ENCODE assay signal across 19 cellular contexts in genomic region chr13:62294210-62294609, GRCh38.
DNase-seq lines count a peak whose midpoint lies in the region; ATAC-seq, FAIRE-seq and TF ChIP-seq lines count a peak whose summit lies in the region.
"Had no signal": no experiment of that assay in that cellular context is flagged by ENCODE, and none has a peak within 500 bp of the region (broad histone marks: within the 10 kb centered on the region; RNA-seq: fewer than 3 reads in every experiment).

No MANE protein-coding gene starts in this region.

- H3K9me3 ChIP-seq in HepG2 (ENCODE audit: low read length), result no peaks in the 10 kb centered on the region
- H3K9me3 ChIP-seq in right lobe of liver, result no peaks in the 10 kb centered on the region
- H3K9me3 ChIP-seq in astrocyte (ENCODE audit: insufficient read depth, low read depth, low read length), result no peaks in the 10 kb centered on the region
- H3K9me3 ChIP-seq: SJSA1 had no signal

- H3K27me3 Mint-ChIP-seq in astrocyte (ENCODE audit: low read depth, unreplicated experiment), result no peaks in the 10 kb centered on the region
- H3K27me3 Mint-ChIP-seq in effector memory CD8-positive, alpha-beta T cell, result no peaks in the 10 kb centered on the region

- H3K4me1 ChIP-seq in HepG2 (ENCODE audit: insufficient read depth, low read length) (no peaks in the 10 kb centered on the region), right lobe of liver (no peaks in the 10 kb centered on the region), astrocyte (ENCODE audit: insufficient read depth, low read length) (no peaks in the 10 kb centered on the region)
- H3K4me1 ChIP-seq: SJSA1 had no signal

- POLR2A ChIA-PET in HepG2 (lab: Yijun Ruan, JAX), result no interaction called here

- CTCF ChIA-PET in HepG2 (lab: Yijun Ruan, JAX; ENCODE audit: low intra/inter-chr PET ratio, low total read pairs), result no interaction called here

- no peaks in the 10 kb centered on the region for H3K36me3 ChIP-seq in HepG2 (replicated peaks in 1 of 2; ENCODE audit: control insufficient read depth in 1 of 2, insufficient read depth in 2 of 2, low read length in 2 of 2)
- no peaks in the 10 kb centered on the region for H3K36me3 ChIP-seq in right lobe of liver
- H3K36me3 ChIP-seq in astrocyte (ENCODE audit: insufficient read depth, low read length), result no peaks in the 10 kb centered on the region
- H3K36me3 ChIP-seq: BLaER1 treated with 17β-estradiol and CSF1 and Interleukin-3, amounts not matched to agents 10 nM and 100 nM; SJSA1 had no signal

- H3K36me3 Mint-ChIP-seq in astrocyte (ENCODE audit: low read depth, unreplicated experiment), result no peaks in the 10 kb centered on the region
- H3K36me3 Mint-ChIP-seq in effector memory CD8-positive, alpha-beta T cell (ENCODE audit: insufficient read depth), result no peaks in the 10 kb centered on the region

- no peaks in the 10 kb centered on the region for H3K79me2 ChIP-seq in HepG2 (ENCODE audit: insufficient read depth, low read length)
- no peaks in the 10 kb centered on the region for H3K79me2 ChIP-seq in astrocyte (ENCODE audit: insufficient read depth, low read length)

- no peak overlapping the region for H3K4me3 ChIP-seq in HepG2 (replicated peaks in 1 of 3; ENCODE audit: insufficient read depth in 1 of 3, low read depth in 2 of 3, low read length in 3 of 3)
- H3K4me3 ChIP-seq in right lobe of liver, result no peak overlapping the region
- H3K4me3 ChIP-seq in astrocyte (ENCODE audit: insufficient read depth, low read depth, low read length), result no peak overlapping the region
- H3K4me3 ChIP-seq in foreskin fibroblast (ENCODE audit: low read depth in 1 of 2, low read length in 2 of 2), result no peak overlapping the region
- H3K4me3 ChIP-seq: BLaER1 treated with 17β-estradiol and CSF1 and Interleukin-3, amounts not matched to agents 10 nM and 100 nM; SJSA1 had no signal

- no peak overlapping the region for H3K27ac Mint-ChIP-seq in astrocyte (ENCODE audit: unreplicated experiment)
- no peak overlapping the region for H3K27ac Mint-ChIP-seq in effector memory CD8-positive, alpha-beta T cell
- H3K27ac Mint-ChIP-seq: H9 had no signal

- TF ChIP-seq POLR2A in HepG2 (IDR thresholded peaks at IDR 0.05; ENCODE audit: insufficient read depth in 1 of 2, low read depth in 2 of 2, low read length in 2 of 2), result no peak
- TF ChIP-seq POLR2A in right lobe of liver (IDR thresholded peaks at IDR 0.05), result no peak

- no peak for TF ChIP-seq EP300 in HepG2 (IDR thresholded peaks at IDR 0.05; ENCODE audit: low read depth in 2 of 2, low read length in 2 of 2)
- TF ChIP-seq EP300 in HepG2 (CRISPR knock-in tag; IDR thresholded peaks at IDR 0.05; ENCODE audit: borderline replicate concordance), result no peak

- no TSS peak for BruUV-seq in HepG2 (replicated peaks; lab: Mats Ljungman, UMichigan)

- H3K27ac ChIP-seq in HepG2 (ENCODE audit: extremely low read length, insufficient read depth, low read length) (no peak overlapping the region), right lobe of liver (no peak overlapping the region), astrocyte (ENCODE audit: low read depth, low read length) (no peak overlapping the region)
- H3K27ac ChIP-seq: BLaER1 treated with 17β-estradiol and CSF1 and Interleukin-3, amounts not matched to agents 10 nM and 100 nM; SJSA1 had no signal

- H3K4me2 ChIP-seq in HepG2 (ENCODE audit: low read depth, low read length), result no peak overlapping the region
- H3K4me2 ChIP-seq in astrocyte (ENCODE audit: low read length), result no peak overlapping the region

- DNase-seq in HepG2 (ENCODE audit: low spot score) (no peak), right lobe of liver (no peak), astrocyte (ENCODE audit: low read depth) (peak; percentile 1), foreskin fibroblast (peak; percentile 17 to 25), DMS53 (lab: John Stamatoyannopoulos, UW) (no peak)
- no peak for DNase-seq in effector memory CD8-positive, alpha-beta T cell
- DNase-seq: 8988T, EL, H9, KG1, MM.1S, NCI-H1105 treated with DMSO at 0.1 percent for 48 hours, NCI-H1930, NCI-H2171 treated with DMSO at 0.1 percent for 48 hours, NCI-H510A treated with DMSO at 0.1 percent for 48 hours had no signal

- 11% methylated on average over 4 of the region's 4 CpGs for whole genome bisulfite sequencing in HepG2 (ENCODE audit: low lambda C conversion rate)
- 45% methylated on average over 4 of the region's 4 CpGs for WGBS in right lobe of liver (ENCODE audit: insufficient coverage, low coverage, low lambda C conversion rate, missing lambda C conversion rate)

- FAIRE-seq in HepG2 (lab: Jason Lieb, UNC) (no peak), astrocyte (lab: Jason Lieb, UNC) (no peak)

- H4K20me1 ChIP-seq in HepG2 (ENCODE audit: insufficient read depth, low read length) (no peaks in the 10 kb centered on the region), astrocyte (ENCODE audit: insufficient read depth, low read length) (no peaks in the 10 kb centered on the region)
- H4K20me1 ChIP-seq: BLaER1 treated with 17β-estradiol and CSF1 and Interleukin-3, amounts not matched to agents 10 nM and 100 nM had no signal

- no peak for TF ChIP-seq RAD21 in HepG2 (CRISPR knock-in tag; IDR thresholded peaks at IDR 0.05)

- H3K4me3 Mint-ChIP-seq in astrocyte (ENCODE audit: unreplicated experiment), result no peak overlapping the region
- H3K4me3 Mint-ChIP-seq in effector memory CD8-positive, alpha-beta T cell, result no peak overlapping the region
- H3K4me3 Mint-ChIP-seq: H9 had no signal

- intact Hi-C loops in HepG2 (cut with micrococcal nuclease; ENCODE audit: unreplicated experiment) (no loop called here), right lobe of liver (cut with DNase I) (no loop called here)

- ATAC-seq in HepG2, result no peak
- no peak for ATAC-seq in right lobe of liver
- ATAC-seq in GM18867 (IDR thresholded peaks at IDR 0.05; ENCODE audit: unreplicated experiment), result no peak
- ATAC-seq in HG02678 (IDR thresholded peaks at IDR 0.05; ENCODE audit: unreplicated experiment), result no peak
- ATAC-seq in effector memory CD8-positive, alpha-beta T cell (replicated peaks), result no peak

- in situ Hi-C loops in HepG2 (cut with HindIII; ENCODE audit: extremely low pct_ligation_motif_present, low pct_unique_long_range_greater_than_20kb), result no loop called here

- no peaks in the 10 kb centered on the region for H3K4me1 Mint-ChIP-seq in astrocyte (ENCODE audit: low read depth, unreplicated experiment)
- no peaks in the 10 kb centered on the region for H3K4me1 Mint-ChIP-seq in effector memory CD8-positive, alpha-beta T cell (ENCODE audit: low read depth in 2 of 2)
- H3K4me1 Mint-ChIP-seq: H9 had no signal

- TF ChIP-seq CTCF in HepG2 (CRISPR knock-in tag; IDR thresholded peaks at IDR 0.05) (no peak), right lobe of liver (IDR thresholded peaks at IDR 0.05) (no peak), astrocyte (IDR thresholded peaks at IDR 0.05; ENCODE audit: insufficient read depth, low read depth, low read length) (no peak), foreskin fibroblast (IDR thresholded peaks at IDR 0.05; ENCODE audit: low read depth, low read length) (no peak)

- H3K9ac ChIP-seq in HepG2 (ENCODE audit: insufficient read depth, low read depth, low read length), result no peak overlapping the region
- H3K9ac ChIP-seq in astrocyte (ENCODE audit: low read length), result no peak overlapping the region
- H3K9ac ChIP-seq: BLaER1 treated with 17β-estradiol and CSF1 and Interleukin-3, amounts not matched to agents 10 nM and 100 nM had no signal

- H3K9me3 Mint-ChIP-seq in astrocyte (ENCODE audit: unreplicated experiment), result peaks cover 3% of the 10 kb centered on the region
- peaks cover 6 to 8% of the 10 kb centered on the region in 2 donors for H3K9me3 Mint-ChIP-seq in effector memory CD8-positive, alpha-beta T cell

- H2AFZ ChIP-seq in HepG2 (ENCODE audit: low read length) (no peak overlapping the region), astrocyte (ENCODE audit: low read depth, low read length) (no peak overlapping the region)

- H3K27me3 ChIP-seq in HepG2 (ENCODE audit: control insufficient read depth in 1 of 2, insufficient read depth in 2 of 2, low read length in 2 of 2) (no peaks in the 10 kb centered on the region), right lobe of liver (no peaks in the 10 kb centered on the region), astrocyte (ENCODE audit: insufficient read depth, low read length) (no peaks in the 10 kb centered on the region)
- H3K27me3 ChIP-seq: BLaER1 treated with 17β-estradiol and CSF1 and Interleukin-3, amounts not matched to agents 10 nM and 100 nM; SJSA1 had no signal

TF ChIP-seq in HepG2, 621 proteins besides CTCF, POLR2A, EP300 and RAD21:
- TF ChIP-seq MAFF (IDR thresholded peaks at IDR 0.05; ENCODE audit: low read depth, low read length), result 0 out of 2 replicates have a peak, but pooled peaks have one; percentile 17
- no peak for TF ChIP-seq ZBTB21 (CRISPR knock-in tag; IDR thresholded peaks at IDR 0.05)
- no peak for TF ChIP-seq REXO4 (CRISPR knock-in tag; IDR thresholded peaks at IDR 0.05; ENCODE audit: borderline replicate concordance)
TF ChIP-seq in HepG2: peak in this region for 1.

Comparison
In these comparisons a context has a peak if more than half of its experiments do, and no peak if none do; other contexts are left out.
1. DNase-seq: peak in astrocyte (single experiment) and foreskin fibroblast (2 of 2); none in HepG2 (single experiment), right lobe of liver (0 of 3), DMS53 (single experiment) and effector memory CD8-positive, alpha-beta T cell (0 of 3).